In the genomic region with DNA sequence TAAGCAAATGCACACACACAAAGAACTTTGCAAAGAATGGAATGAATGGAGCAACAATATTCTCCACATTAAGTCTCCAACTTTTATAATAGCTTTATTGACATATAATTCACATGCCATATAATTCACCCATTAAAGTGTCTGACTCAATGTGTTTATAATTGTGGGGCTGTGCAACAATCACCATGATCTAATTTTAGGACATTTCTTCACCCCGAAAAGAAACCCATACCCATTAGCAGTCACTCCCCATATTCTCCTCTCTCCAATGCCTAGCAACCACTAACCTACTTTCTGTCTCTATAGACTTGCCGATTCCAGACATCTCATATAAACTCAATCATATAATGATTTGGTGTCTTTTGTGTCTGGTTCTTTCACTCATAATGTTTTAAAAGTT, we compare ENCODE assay signal across 24 cellular contexts.
"Had no signal": no experiment of that assay in that cellular context is flagged by ENCODE, and none has a peak within 500 bp of the region (broad histone marks: within the 10 kb centered on the region; RNA-seq: fewer than 3 reads in every experiment).

No MANE protein-coding gene starts in this region.

- H3K9me3 Mint-ChIP-seq: activated naive CD4-positive, alpha-beta T cell treated with anti-CD3 and anti-CD28 coated beads for 36 hours; activated T-helper 17 cell treated with anti-CD3 and anti-CD28 coated beads, Interleukin-2, amount 50 U/mL, for 72 hours; T-cell had no signal

- DNase-seq: activated CD4-positive, alpha-beta memory T cell treated with anti-CD3 and anti-CD28 coated beads, Interleukin-2, amount 10 ng/mL, durations not matched to agents 7 days and 5 days; activated CD4-positive, alpha-beta T cell treated with anti-CD3 and anti-CD28 coated beads, Interleukin-2, amount 50 U/mL, for 1 hour; activated CD4-positive, CD25-positive, alpha-beta regulatory T cell; activated gamma-delta T cell; activated naive CD4-positive, alpha-beta T cell treated with anti-CD3 and anti-CD28 coated beads for 36 hours; activated T-cell treated with anti-CD3 and anti-CD28 coated beads for 4 hours; activated T-cell treated with anti-CD3 and anti-CD28 coated beads, Interleukin-2, amount 50 U/mL, for 48 hours; amygdala; MG63; MV-4-11; NCI-H1092 treated with DMSO at 0.1 percent for 48 hours; NCI-H1417 treated with DMSO at 0.1 percent for 48 hours; NCI-H1694 treated with DMSO at 0.1 percent for 48 hours; NCI-H2029 treated with DMSO at 0.1 percent for 48 hours; NCI-H345; NCI-H510A; NCI-H526 treated with DMSO at 0.1 percent for 48 hours; SIG-M5; T-cell had no signal

- ATAC-seq: activated T-helper 17 cell treated with anti-CD3 and anti-CD28 coated beads, Interleukin-2, amount 50 U/mL, for 72 hours; T-cell had no signal

- H3K4me3 ChIP-seq: MG63, PC-9 had no signal

- H3K36me3 ChIP-seq: MG63 had no signal

- H3K9me3 ChIP-seq: MG63 had no signal

- H3K27me3 Mint-ChIP-seq: activated CD4-positive, alpha-beta memory T cell treated with anti-CD3 and anti-CD28 coated beads, Interleukin-2, amount 10 ng/mL, durations not matched to agents 7 days and 5 days; activated naive CD8-positive, alpha-beta T cell; activated T-helper 17 cell treated with anti-CD3 and anti-CD28 coated beads, Interleukin-2, amount 50 U/mL, for 72 hours; brain; T-cell had no signal

- H3K4me2 ChIP-seq: PC-9 had no signal

- H3K27me3 ChIP-seq: MG63 had no signal

- H2AFZ ChIP-seq: PC-9 had no signal

- H3K27ac Mint-ChIP-seq: activated CD4-positive, alpha-beta memory T cell treated with anti-CD3 and anti-CD28 coated beads, Interleukin-2, amount 10 ng/mL, durations not matched to agents 7 days and 5 days; activated naive CD4-positive, alpha-beta T cell treated with anti-CD3 and anti-CD28 coated beads for 36 hours; activated T-helper 17 cell treated with anti-CD3 and anti-CD28 coated beads, Interleukin-2, amount 50 U/mL, for 72 hours; T-cell had no signal

- H3K4me3 Mint-ChIP-seq: activated CD4-positive, alpha-beta memory T cell treated with anti-CD3 and anti-CD28 coated beads, Interleukin-2, amount 10 ng/mL, durations not matched to agents 7 days and 5 days; activated naive CD4-positive, alpha-beta T cell treated with anti-CD3 and anti-CD28 coated beads for 36 hours; activated naive CD8-positive, alpha-beta T cell; activated T-helper 17 cell treated with anti-CD3 and anti-CD28 coated beads, Interleukin-2, amount 50 U/mL, for 72 hours; brain; T-cell had no signal

- H3K27ac ChIP-seq: PC-9, VCaP had no signal
